In the genomic region with DNA sequence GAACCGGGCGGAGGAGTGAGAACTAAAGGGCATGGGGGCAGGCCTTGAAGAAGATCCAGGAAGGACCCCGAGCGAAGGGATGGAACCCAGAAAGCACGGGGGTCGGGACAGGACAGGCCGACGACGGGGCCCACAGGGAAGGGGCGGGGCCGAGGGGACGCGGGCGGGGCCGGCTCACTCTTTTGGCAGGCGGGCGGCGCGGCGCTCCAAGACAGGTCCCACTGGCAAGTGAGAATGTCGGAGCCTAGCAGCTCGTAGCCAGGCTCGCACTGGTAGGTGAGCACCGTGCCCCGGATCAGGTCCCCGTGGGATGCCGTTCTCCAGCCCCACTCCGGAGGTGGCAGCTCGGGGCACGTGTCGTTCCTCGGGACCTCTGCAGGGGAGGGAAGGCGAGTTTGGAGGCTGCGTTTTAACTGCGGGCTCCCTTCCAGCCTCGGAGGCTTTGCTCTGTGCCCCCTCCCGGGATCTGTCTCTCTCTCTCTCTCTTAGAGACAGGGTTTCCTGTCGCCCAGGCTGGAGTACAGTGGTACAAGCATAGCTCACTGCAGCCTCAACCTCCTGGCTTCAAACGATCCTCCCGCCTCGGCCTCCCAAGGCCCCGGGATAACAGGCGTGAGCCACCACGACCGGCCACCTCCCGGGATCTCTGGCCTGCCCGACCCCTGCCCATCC, we compare ENCODE assay signal across 8 cellular contexts. TPM values are rescaled to one million over a fixed set of nuclear protein-coding genes. Genes with fewer than 3 reads are reported as not detected.
DNase-seq lines count a peak whose midpoint lies in the region; ATAC-seq lines count a peak whose summit lies in the region.
"Had no signal": no experiment of that assay in that cellular context is flagged by ENCODE, and none has a peak within 500 bp of the region (broad histone marks: within the 10 kb centered on the region; RNA-seq: fewer than 3 reads in every experiment).

No MANE protein-coding gene starts in this region.

- H3K79me2 ChIP-seq in Karpas-422 (ENCODE audit: low read length) = no peaks in the 10 kb centered on the region

- H3K9me3 ChIP-seq in Karpas-422 (ENCODE audit: low read length) (no peaks in the 10 kb centered on the region), subcutaneous abdominal adipose tissue (ENCODE audit: control insufficient read depth in 5 of 5, low read length in 5 of 5) (no peaks in the 10 kb centered on the region)

- H3K36me3 ChIP-seq in Karpas-422 (ENCODE audit: insufficient read depth, low read length) (no peaks in the 10 kb centered on the region), subcutaneous abdominal adipose tissue (ENCODE audit: control insufficient read depth in 5 of 5, insufficient read depth in 5 of 5, low read length in 5 of 5) (no peaks in the 10 kb centered on the region)

- ATAC-seq in GM18517 (IDR thresholded peaks at IDR 0.05; ENCODE audit: unreplicated experiment) = no peak

- no peaks in the 10 kb centered on the region for H3K4me1 ChIP-seq in Karpas-422 (ENCODE audit: low read length)
- peaks cover 0 to 15% (median 10%) of the 10 kb centered on the region in 5 donors for H3K4me1 ChIP-seq in subcutaneous abdominal adipose tissue (ENCODE audit: control insufficient read depth in 5 of 5, insufficient read depth in 5 of 5, low read length in 5 of 5)

- no peak overlapping the region for H3K9ac ChIP-seq in Karpas-422 (ENCODE audit: low read length)
- H3K9ac ChIP-seq in subcutaneous abdominal adipose tissue (ENCODE audit: low read length in 5 of 5) = no peak overlapping the region

- H3K9me3 Mint-ChIP-seq in immature natural killer cell = no peaks in the 10 kb centered on the region

- H3K4me3 ChIP-seq in Karpas-422 (ENCODE audit: low read length) (no peak overlapping the region), subcutaneous abdominal adipose tissue (ENCODE audit: low read depth in 1 of 5, low read length in 5 of 5) (peak overlapping the region in 3 of 5 donors; percentile 36 to 51 (median 36))

- DNase-seq in Karpas-422 = peak; percentile 40
- peak; percentile 58 for DNase-seq in activated naive CD4-positive, alpha-beta T cell treated with Interleukin-2 at 50 U/mL for 16 hours
- no peak for DNase-seq in immature natural killer cell
- DNase-seq in COLO668 (lab: John Stamatoyannopoulos, UW; ENCODE audit: unreplicated experiment) = no peak
- no peak for DNase-seq in COLO829 (ENCODE audit: low spot score)
- DNase-seq: aorta had no signal

- H3K4me1 Mint-ChIP-seq in immature natural killer cell = peaks cover 22% of the 10 kb centered on the region in 2 donors

- no peaks in the 10 kb centered on the region for H4K20me1 ChIP-seq in Karpas-422 (ENCODE audit: insufficient read depth, low read depth, low read length)

- H3K36me3 Mint-ChIP-seq in immature natural killer cell = no peaks in the 10 kb centered on the region

- no peaks in the 10 kb centered on the region for H3K9me2 ChIP-seq in Karpas-422 (replicated peaks; ENCODE audit: insufficient read depth, low read length)

- H3K4me2 ChIP-seq in Karpas-422 (ENCODE audit: low read depth, low read length, poor library complexity, severe bottlenecking) = no peak overlapping the region

- no peak overlapping the region for H2AFZ ChIP-seq in Karpas-422 (ENCODE audit: low read length)

- peak overlapping the region; percentile 54 to 75 (median 68) for H3K4me3 Mint-ChIP-seq in immature natural killer cell

- H3K27ac ChIP-seq in Karpas-422 (ENCODE audit: low read length) (no peak overlapping the region), subcutaneous abdominal adipose tissue (ENCODE audit: low read depth, low read length) (no peak overlapping the region)

- no peak overlapping the region for H3K27ac Mint-ChIP-seq in immature natural killer cell

- no peaks in the 10 kb centered on the region for H3K27me3 ChIP-seq in Karpas-422 (ENCODE audit: low read length)
- peaks cover 25 to 39% (median 31%) of the 10 kb centered on the region in 5 donors for H3K27me3 ChIP-seq in subcutaneous abdominal adipose tissue (ENCODE audit: control insufficient read depth in 5 of 5, insufficient read depth in 4 of 5, low read length in 5 of 5)

- peaks cover 7 to 16% (median 16%) of the 10 kb centered on the region in 3 donors for H3K27me3 Mint-ChIP-seq in immature natural killer cell (ENCODE audit: low read depth in 3 of 3)

RNA-seq across cellular contexts. Expression of a gene that starts 13.7 kb away (rescaled TPM):
- total RNA-seq in Karpas-422 (2014; rRNA removed; shearing (Covaris generic); ENCODE audit: low replicate concordance) = 48.1 and 57.4 TPM in 2 replicates
- 100 to 1,000 TPM in 2 of 3 donors, 10 to 100 TPM in 1; 77.6 to 115 (median 110) TPM for polyA plus RNA-seq in immature natural killer cell

RNA-seq across cellular contexts. Expression of a gene that starts 22.6 kb away (rescaled TPM):
- total RNA-seq in Karpas-422 (2014; rRNA removed; shearing (Covaris generic); ENCODE audit: low replicate concordance) = 0.04 TPM in 1 of 2 replicates, not detected in the other
- not detected for polyA plus RNA-seq in immature natural killer cell

RNA-seq across cellular contexts. Expression of a gene that starts 23.6 kb away (rescaled TPM):
- total RNA-seq in Karpas-422 (2014; rRNA removed; shearing (Covaris generic); ENCODE audit: low replicate concordance) = 0.19 and 2.2 TPM in 2 replicates
- polyA plus RNA-seq in immature natural killer cell = not detected

RNA-seq across cellular contexts. Expression of a gene that starts 49.3 kb away (rescaled TPM):
- total RNA-seq in Karpas-422 (2014; rRNA removed; shearing (Covaris generic); ENCODE audit: low replicate concordance) = 14.2 and 52.9 TPM in 2 replicates
- 10 to 100 TPM in 1 of 3 donors, 1 to 10 TPM in 2; 3.5 to 13.8 (median 9.2) TPM for polyA plus RNA-seq in immature natural killer cell

RNA-seq across cellular contexts. Expression of a gene that starts 56.5 kb away (rescaled TPM):
- total RNA-seq in Karpas-422 (2014; rRNA removed; shearing (Covaris generic); ENCODE audit: low replicate concordance) = 7.8 and 25.7 TPM in 2 replicates
- 100 to 1,000 TPM; 103 to 195 (median 142) TPM for polyA plus RNA-seq in immature natural killer cell

Comparison
In these comparisons a context has a peak if more than half of its experiments do, and no peak if none do; other contexts are left out.
1. DNase-seq: peak in Karpas-422 (single experiment) and activated naive CD4-positive, alpha-beta T cell treated with Interleukin-2 at 50 U/mL for 16 hours (single experiment); none in immature natural killer cell (0 of 3), COLO668 (single experiment) and COLO829 (single experiment).